Comparison of ENCODE assay signal across 1 cellular context in genomic region chr15:72227192-72227586, GRCh38.
TF ChIP-seq lines count a peak whose summit lies in the region.

No MANE protein-coding gene starts in this region.

TF ChIP-seq in K562, 482 proteins besides CTCF, POLR2A, EP300 and RAD21 (continues in another document):
- TF ChIP-seq CCAR2 (IDR thresholded peaks at IDR 0.05; ENCODE audit: low read depth, low read length) (no peak), ELK1 (CRISPR knock-in tag; IDR thresholded peaks at IDR 0.05) (no peak), ZMIZ1 (IDR thresholded peaks at IDR 0.05; ENCODE audit: low read depth in 2 of 2, low read length in 2 of 2) (no peak), JUN (IDR thresholded peaks at IDR 0.05; ENCODE audit: borderline replicate concordance, low read depth, low read length) (peak; percentile 64; the same call in 1 of the 2 replicates), JUN (CRISPR knock-in tag; IDR thresholded peaks at IDR 0.05; ENCODE audit: borderline replicate concordance) (no peak), ZNF395 (CRISPR knock-in tag; IDR thresholded peaks at IDR 0.05) (no peak), CBX3 (IDR thresholded peaks at IDR 0.05; ENCODE audit: borderline replicate concordance in 1 of 2, low read length in 2 of 2) (no peak), ZNF239 (CRISPR knock-in tag; IDR thresholded peaks at IDR 0.05) (no peak), SMAD4 (CRISPR knock-in tag; conservative IDR thresholded peaks at IDR 0.05) (no peak), PRMT5 (CRISPR knock-in tag; IDR thresholded peaks at IDR 0.05) (no peak), SETDB1 (IDR thresholded peaks at IDR 0.05; ENCODE audit: low read length) (no peak), KAT8 (IDR thresholded peaks at IDR 0.05; ENCODE audit: low read depth) (no peak), USF1 (CRISPR knock-in tag; IDR thresholded peaks at IDR 0.05) (no peak), PCBP2 (IDR thresholded peaks at IDR 0.05; ENCODE audit: low read depth, low read length, poor library complexity, severe bottlenecking) (no peak), MYC (IDR thresholded peaks at IDR 0.05; ENCODE audit: low read depth, low read length) (no peak), MYC (CRISPR knock-in tag; IDR thresholded peaks at IDR 0.05; ENCODE audit: borderline replicate concordance, low read depth) (no peak), ETV6 (IDR thresholded peaks at IDR 0.05; ENCODE audit: borderline replicate concordance in 1 of 2, low read depth in 2 of 2, low read length in 1 of 2) (no peak), ETV6 (CRISPR knock-in tag; IDR thresholded peaks at IDR 0.05; ENCODE audit: borderline replicate concordance) (no peak), GTF2F1 (IDR thresholded peaks at IDR 0.05; ENCODE audit: low read depth, low read length) (no peak), FOXJ2 (tag; IDR thresholded peaks at IDR 0.05) (no peak), CREB1 (IDR thresholded peaks at IDR 0.05) (no peak), CREB1 (CRISPR knock-in tag; IDR thresholded peaks at IDR 0.05) (no peak), KLF16 (IDR thresholded peaks at IDR 0.05) (no peak), GTF2E2 (tag; IDR thresholded peaks at IDR 0.05) (no peak), BACH1 (tag; IDR thresholded peaks at IDR 0.05) (no peak), ELF2 (CRISPR knock-in tag; IDR thresholded peaks at IDR 0.05) (no peak), SMARCE1 (IDR thresholded peaks at IDR 0.05) (peak; percentile 41; the same call in 1 of the 2 replicates), SMAD1 (IDR thresholded peaks at IDR 0.05; ENCODE audit: low read depth, low read length, partially characterized antibody) (no peak), SIRT6 (IDR thresholded peaks at IDR 0.05; ENCODE audit: low read depth, low read length) (no peak), MCM2 (IDR thresholded peaks at IDR 0.05; ENCODE audit: low read depth) (no peak), TSHZ1 (CRISPR knock-in tag; IDR thresholded peaks at IDR 0.05) (no peak), ZFX (CRISPR knock-in tag; IDR thresholded peaks at IDR 0.05) (0 out of 2 replicates have a peak, but pooled peaks have one; percentile 14), FOXM1 (IDR thresholded peaks at IDR 0.05; ENCODE audit: low read depth) (no peak), FOXM1 (CRISPR knock-in tag; IDR thresholded peaks at IDR 0.05; ENCODE audit: low read depth) (no peak), ZBTB7A (IDR thresholded peaks at IDR 0.05; ENCODE audit: borderline replicate concordance, control insufficient read depth, low read depth, low read length) (no peak), NFRKB (IDR thresholded peaks at IDR 0.05; ENCODE audit: low read depth) (no peak), TFAP4 (CRISPR knock-in tag; IDR thresholded peaks at IDR 0.05; ENCODE audit: borderline replicate concordance) (no peak), CEBPG (CRISPR knock-in tag; IDR thresholded peaks at IDR 0.05) (no peak), CEBPG (tag; conservative IDR thresholded peaks at IDR 0.05 in 1 of 2, IDR thresholded peaks at IDR 0.05 in 1 of 2) (no peak), NR2F6 (CRISPR knock-in tag; IDR thresholded peaks at IDR 0.05) (no peak), NEUROD1 (IDR thresholded peaks at IDR 0.05; ENCODE audit: borderline replicate concordance, low read depth, low read length, partially characterized antibody) (no peak), SMARCA4 (IDR thresholded peaks at IDR 0.05) (0 out of 2 replicates have a peak, but pooled peaks have one; percentile 44), ARID3A (IDR thresholded peaks at IDR 0.05; ENCODE audit: borderline replicate concordance, low read depth, low read length) (no peak), DPF2 (IDR thresholded peaks at IDR 0.05) (peak; percentile 57; the same call in 1 of the 2 replicates), ZNF507 (tag; conservative IDR thresholded peaks at IDR 0.05) (no peak), CREB3 (tag; conservative IDR thresholded peaks at IDR 0.05; ENCODE audit: low read depth) (no peak), EHMT2 (IDR thresholded peaks at IDR 0.05) (0 out of 2 replicates have a peak, but pooled peaks have one; percentile 19), RBM39 (optimal IDR thresholded peaks at IDR 0.05; ENCODE audit: low read depth, low read length) (no peak), CBFA2T3 (IDR thresholded peaks at IDR 0.05) (peak; percentile 26; the same call in 1 of the 2 replicates), TOE1 (IDR thresholded peaks at IDR 0.05; ENCODE audit: borderline replicate concordance) (no peak), TOE1 (CRISPR knock-in tag; IDR thresholded peaks at IDR 0.05; ENCODE audit: borderline replicate concordance, low read depth) (no peak), ZNF197 (CRISPR knock-in tag; IDR thresholded peaks at IDR 0.05; ENCODE audit: low read depth) (no peak), TFAM (CRISPR knock-in tag; conservative IDR thresholded peaks at IDR 0.05) (no peak), HINFP (tag; conservative IDR thresholded peaks at IDR 0.05; ENCODE audit: low read depth) (no peak), ZNF778 (CRISPR knock-in tag; IDR thresholded peaks at IDR 0.05) (no peak), HIVEP1 (CRISPR knock-in tag; IDR thresholded peaks at IDR 0.05) (no peak), TRIM24 (IDR thresholded peaks at IDR 0.05) (no peak), LCOR (CRISPR knock-in tag; IDR thresholded peaks at IDR 0.05) (no peak), RHOXF2B (CRISPR knock-in tag; conservative IDR thresholded peaks at IDR 0.05) (no peak), ZNF583 (CRISPR knock-in tag; IDR thresholded peaks at IDR 0.05) (no peak), POLR2B (IDR thresholded peaks at IDR 0.05; ENCODE audit: low read depth, partially characterized antibody) (no peak), FOSL1 (tag; conservative IDR thresholded peaks at IDR 0.05) (peak; percentile 80), KDM1A (IDR thresholded peaks at IDR 0.05) (peak; percentile 25 to 33; a peak in 1 of 4 replicates)
